18 cellular contexts compared by ENCODE assay signal in genomic region chr2:46030330-46030729, GRCh38.
DNase-seq lines count a peak whose midpoint lies in the region; ATAC-seq and TF ChIP-seq lines count a peak whose summit lies in the region.
"Had no signal": no experiment of that assay in that cellular context is flagged by ENCODE, and none has a peak within 500 bp of the region (broad histone marks: within the 10 kb centered on the region; RNA-seq: fewer than 3 reads in every experiment).

No MANE protein-coding gene starts in this region.

- H3K4me1 Mint-ChIP-seq in activated CD4-positive, alpha-beta memory T cell treated with anti-CD3 and anti-CD28 coated beads, Interleukin-2, amount 10 ng/mL, durations not matched to agents 7 days and 5 days = peaks cover 49% of the 10 kb centered on the region

- H3K36me3 ChIP-seq in heart right ventricle (peaks cover 0 to 6% (median 0%) of the 10 kb centered on the region in 9 donors), lung (ENCODE audit: control insufficient read depth in 2 of 2, insufficient read depth in 2 of 2, low read length in 2 of 2) (peaks cover 0 to 4% of the 10 kb centered on the region in 2 donors), subcutaneous abdominal adipose tissue (ENCODE audit: control insufficient read depth in 5 of 5, insufficient read depth in 5 of 5, low read length in 5 of 5) (no peaks in the 10 kb centered on the region)

- H3K4me1 ChIP-seq in heart right ventricle = peaks cover 0 to 61% (median 22%) of the 10 kb centered on the region in 9 donors
- H3K4me1 ChIP-seq in lung (ENCODE audit: control insufficient read depth in 2 of 2, insufficient read depth in 2 of 2, low read length in 2 of 2) = peaks cover 0 to 14% of the 10 kb centered on the region in 2 donors
- peaks cover 6 to 37% (median 23%) of the 10 kb centered on the region in 5 donors for H3K4me1 ChIP-seq in subcutaneous abdominal adipose tissue (ENCODE audit: control insufficient read depth in 5 of 5, insufficient read depth in 5 of 5, low read length in 5 of 5)
- H3K4me1 ChIP-seq: BLaER1 treated with 17β-estradiol and CSF1 and Interleukin-3, amounts not matched to agents 10 nM and 100 nM had no signal

- no peaks in the 10 kb centered on the region for H3K27me3 ChIP-seq in heart right ventricle
- no peaks in the 10 kb centered on the region for H3K27me3 ChIP-seq in lung (ENCODE audit: control insufficient read depth, insufficient read depth)
- H3K27me3 ChIP-seq in subcutaneous abdominal adipose tissue (ENCODE audit: control insufficient read depth in 5 of 5, insufficient read depth in 4 of 5, low read length in 5 of 5) = no peaks in the 10 kb centered on the region
- H3K27me3 ChIP-seq: BLaER1 treated with 17β-estradiol and CSF1 and Interleukin-3, amounts not matched to agents 10 nM and 100 nM had no signal

- no peaks in the 10 kb centered on the region for H3K27me3 Mint-ChIP-seq in activated CD4-positive, alpha-beta memory T cell treated with anti-CD3 and anti-CD28 coated beads, Interleukin-2, amount 10 ng/mL, durations not matched to agents 7 days and 5 days

- H3K36me3 Mint-ChIP-seq in activated CD4-positive, alpha-beta memory T cell treated with anti-CD3 and anti-CD28 coated beads, Interleukin-2, amount 10 ng/mL, durations not matched to agents 7 days and 5 days (ENCODE audit: low read depth) = peaks cover 28% of the 10 kb centered on the region

- H3K27ac Mint-ChIP-seq in activated CD4-positive, alpha-beta memory T cell treated with anti-CD3 and anti-CD28 coated beads, Interleukin-2, amount 10 ng/mL, durations not matched to agents 7 days and 5 days = peak overlapping the region; percentile 31

- 93 to 94% methylated on average over 2 of the region's 2 CpGs for WGBS in heart right ventricle, 2 donors
- WGBS in lung, 2 donors = 89% methylated on average over 2 of the region's 2 CpGs

- intact Hi-C loops in heart right ventricle (cut with DNase I) (no loop called here), left cardiac atrium (cut with DNase I) (no loop called here)

- no peak for TF ChIP-seq CTCF in heart right ventricle (IDR thresholded peaks at IDR 0.05)
- no peak for TF ChIP-seq CTCF in lung (IDR thresholded peaks at IDR 0.05; ENCODE audit: control extremely low read depth, extremely low read depth)

- H3K27ac ChIP-seq in heart right ventricle (peak overlapping the region; percentile 21 to 90 (median 70)), lung (ENCODE audit: low read depth in 1 of 2, low read length in 1 of 2) (peak overlapping the region; percentile 55 to 85), subcutaneous abdominal adipose tissue (ENCODE audit: low read depth, low read length) (peak overlapping the region; percentile 65)
- H3K27ac ChIP-seq: BLaER1 treated with 17β-estradiol and CSF1 and Interleukin-3, amounts not matched to agents 10 nM and 100 nM; GM23248; KMS-11; RWPE1 had no signal

- ATAC-seq in heart right ventricle (no peak), left cardiac atrium (no peak), lung (ENCODE audit: insufficient read depth, low FRiP score) (no peak), HG03039 (IDR thresholded peaks at IDR 0.05; ENCODE audit: unreplicated experiment) (no peak), GM19397 (IDR thresholded peaks at IDR 0.05; ENCODE audit: unreplicated experiment) (no peak)
- ATAC-seq: GM12878 had no signal

- H3K9me3 Mint-ChIP-seq in activated CD4-positive, alpha-beta memory T cell treated with anti-CD3 and anti-CD28 coated beads, Interleukin-2, amount 10 ng/mL, durations not matched to agents 7 days and 5 days = no peaks in the 10 kb centered on the region

- no peak for DNase-seq in heart right ventricle
- DNase-seq in left cardiac atrium = no peak
- DNase-seq in activated CD4-positive, alpha-beta memory T cell treated with anti-CD3 and anti-CD28 coated beads, Interleukin-2, amount 10 ng/mL, durations not matched to agents 7 days and 5 days = no peak
- DNase-seq in lung (ENCODE audit: low spot score) = no peak
- no peak for DNase-seq in NCI-H1105 treated with DMSO at 0.1 percent for 48 hours (lab: John Stamatoyannopoulos, UW)
- DNase-seq: GDM1, GM23248, NCI-H1436 treated with DMSO at 0.1 percent for 48 hours, NCI-H2081, NCI-H774, PC-3 had no signal

- CTCF ChIA-PET in activated CD4-positive, alpha-beta memory T cell treated with anti-CD3 and anti-CD28 coated beads, Interleukin-2, amount 10 ng/mL, durations not matched to agents 7 days and 5 days (lab: Charles Lee) = interaction anchor here (1.3 to 3.5 kb wide), 3 partner anchors 33 to 336 kb away, joined by 3 to 15 read pairs (median 7); no protein-coding TSS in a partner anchor

- H3K9ac ChIP-seq in subcutaneous abdominal adipose tissue (ENCODE audit: low read length in 5 of 5) = peak overlapping the region in 1 of 5 donors; percentile 23
- H3K9ac ChIP-seq: BLaER1 treated with 17β-estradiol and CSF1 and Interleukin-3, amounts not matched to agents 10 nM and 100 nM; GM23248; KMS-11 had no signal

- H3K9me3 ChIP-seq in heart right ventricle (no peaks in the 10 kb centered on the region), lung (ENCODE audit: control insufficient read depth in 2 of 2, insufficient read depth in 1 of 2, low read length in 1 of 2) (no peaks in the 10 kb centered on the region), subcutaneous abdominal adipose tissue (ENCODE audit: control insufficient read depth in 5 of 5, low read length in 5 of 5) (no peaks in the 10 kb centered on the region)
- H3K9me3 ChIP-seq: BLaER1 treated with 17β-estradiol and CSF1 and Interleukin-3, amounts not matched to agents 10 nM and 100 nM had no signal

- H3K4me3 ChIP-seq in heart right ventricle (no peak overlapping the region), lung (no peak overlapping the region), subcutaneous abdominal adipose tissue (ENCODE audit: low read depth in 1 of 5, low read length in 5 of 5) (no peak overlapping the region)
- H3K4me3 ChIP-seq: BLaER1 treated with 17β-estradiol and CSF1 and Interleukin-3, amounts not matched to agents 10 nM and 100 nM; GM12878; GM23248 had no signal

- POLR2A ChIA-PET in activated CD4-positive, alpha-beta memory T cell treated with anti-CD3 and anti-CD28 coated beads, Interleukin-2, amount 10 ng/mL, durations not matched to agents 7 days and 5 days (lab: Charles Lee) = interaction anchor here (2.2 kb wide), 1 partner anchor 10 kb away, joined by 10 read pairs; no protein-coding TSS in a partner anchor

- H3K4me3 Mint-ChIP-seq in activated CD4-positive, alpha-beta memory T cell treated with anti-CD3 and anti-CD28 coated beads, Interleukin-2, amount 10 ng/mL, durations not matched to agents 7 days and 5 days = no peak overlapping the region
